25 cellular contexts compared by ENCODE assay signal in genomic region chr15:43406808-43407207, GRCh38.
"Had no signal": no experiment of that assay in that cellular context is flagged by ENCODE, and none has a peak within 500 bp of the region (broad histone marks: within the 10 kb centered on the region; RNA-seq: fewer than 3 reads in every experiment).

No MANE protein-coding gene starts in this region.

- H3K4me3 ChIP-seq: MG63 had no signal

- FAIRE-seq: RCC 7860 had no signal

- H3K27me3 Mint-ChIP-seq: activated CD4-positive, alpha-beta memory T cell treated with anti-CD3 and anti-CD28 coated beads for 36 hours; activated CD4-positive, alpha-beta T cell treated with anti-CD3 and anti-CD28 coated beads, Interleukin-2, amount 10 ng/mL, durations not matched to agents 7 days and 5 days had no signal

- H3K9me3 Mint-ChIP-seq: activated CD4-positive, alpha-beta memory T cell treated with anti-CD3 and anti-CD28 coated beads for 36 hours; activated CD4-positive, alpha-beta T cell treated with anti-CD3 and anti-CD28 coated beads, Interleukin-2, amount 10 ng/mL, durations not matched to agents 7 days and 5 days; activated naive CD4-positive, alpha-beta T cell treated with anti-CD3 and anti-CD28 coated beads, Interleukin-2, amount 50 U/mL, for 72 hours; activated T-cell treated with anti-CD3 and anti-CD28 coated beads, Interleukin-2, amount 50 U/mL, for 4 hours had no signal

- ATAC-seq: activated naive CD4-positive, alpha-beta T cell treated with anti-CD3 and anti-CD28 coated beads, Interleukin-2, amount 50 U/mL, for 72 hours; activated T-cell treated with anti-CD3 and anti-CD28 coated beads, Interleukin-2, amount 50 U/mL, for 4 hours had no signal

- H3K4me3 Mint-ChIP-seq: activated CD4-positive, alpha-beta memory T cell treated with anti-CD3 and anti-CD28 coated beads for 36 hours; activated CD4-positive, alpha-beta T cell treated with anti-CD3 and anti-CD28 coated beads, Interleukin-2, amount 10 ng/mL, durations not matched to agents 7 days and 5 days; activated T-cell treated with anti-CD3 and anti-CD28 coated beads, Interleukin-2, amount 50 U/mL, for 4 hours had no signal

- H3K27ac ChIP-seq: brain microvascular endothelial cell, VCaP had no signal

- H3K27me3 ChIP-seq: brain microvascular endothelial cell, MG63 had no signal

- DNase-seq: activated CD4-positive, alpha-beta memory T cell treated with anti-CD3 and anti-CD28 coated beads for 36 hours; activated CD4-positive, alpha-beta T cell treated with anti-CD3 and anti-CD28 coated beads, Interleukin-2, amount 10 ng/mL, durations not matched to agents 7 days and 5 days; activated CD4-positive, CD25-positive, alpha-beta regulatory T cell; activated CD8-positive, alpha-beta memory T cell treated with anti-CD3 and anti-CD28 coated beads for 24 hours; activated effector memory CD4-positive, alpha-beta T cell treated with anti-CD3 and anti-CD28 coated beads, Interleukin-2, amount 50 U/mL, for 16 hours; activated naive CD4-positive, alpha-beta T cell treated with Interleukin-2 at 50 U/mL for 16 hours; activated T-cell treated with anti-CD3 and anti-CD28 coated beads, Interleukin-2, amount 50 U/mL, for 4 hours; brain microvascular endothelial cell; cerebellar nuclear complex; MG63; MV-4-11; NCI-H1105; NCI-H1436; NCI-H1694 treated with DMSO at 0.1 percent for 48 hours; NCI-H2029 treated with DMSO at 0.1 percent for 48 hours; NCI-H345; NCI-H510A; NCI-H526 treated with DMSO at 0.1 percent for 48 hours; NCI-H82; OCI-M1; SHP77 treated with DMSO at 0.1 percent for 48 hours; T-helper 1 cell had no signal

- H3K27ac Mint-ChIP-seq: activated CD4-positive, alpha-beta memory T cell treated with anti-CD3 and anti-CD28 coated beads for 36 hours; activated CD4-positive, alpha-beta T cell treated with anti-CD3 and anti-CD28 coated beads, Interleukin-2, amount 10 ng/mL, durations not matched to agents 7 days and 5 days; activated naive CD4-positive, alpha-beta T cell treated with anti-CD3 and anti-CD28 coated beads, Interleukin-2, amount 50 U/mL, for 72 hours had no signal

- H3K9me3 ChIP-seq: MG63 had no signal
